22 cellular contexts compared by ENCODE assay signal in genomic region chr19:3116621-3117020, GRCh38. TPM values are rescaled to one million over a fixed set of nuclear protein-coding genes. Genes with fewer than 3 reads are reported as not detected.
DNase-seq lines count a peak whose midpoint lies in the region; ATAC-seq, FAIRE-seq and TF ChIP-seq lines count a peak whose summit lies in the region.
"Had no signal": no experiment of that assay in that cellular context is flagged by ENCODE, and none has a peak within 500 bp of the region (broad histone marks: within the 10 kb centered on the region; RNA-seq: fewer than 3 reads in every experiment).

No MANE protein-coding gene starts in this region.

- FAIRE-seq in kidney (lab: Jason Lieb, UNC), result no peak

- no peaks in the 10 kb centered on the region for H3K4me1 ChIP-seq in right cardiac atrium (ENCODE audit: control insufficient read depth, insufficient read depth, low read length)
- H3K4me1 ChIP-seq in left ventricle myocardium inferior, result peaks cover 32% of the 10 kb centered on the region
- H3K4me1 ChIP-seq in Panc1 (ENCODE audit: control insufficient read depth, insufficient read depth, low read length), result peaks cover 3% of the 10 kb centered on the region; the same call in 1 of the 2 replicates
- no peaks in the 10 kb centered on the region for H3K4me1 ChIP-seq in kidney (ENCODE audit: control insufficient read depth in 1 of 2, insufficient read depth in 1 of 2, low read depth in 1 of 2, low read length in 2 of 2)
- H3K4me1 ChIP-seq in ascending aorta, result no peaks in the 10 kb centered on the region

- TF ChIP-seq CTCF in left ventricle myocardium inferior (IDR thresholded peaks at IDR 0.05; ENCODE audit: borderline replicate concordance), result no peak
- TF ChIP-seq CTCF in Panc1 (IDR thresholded peaks at IDR 0.05), result no peak
- TF ChIP-seq CTCF in kidney (IDR thresholded peaks at IDR 0.05; ENCODE audit: borderline replicate concordance, extremely low read depth, insufficient read depth), result no peak
- TF ChIP-seq CTCF in ascending aorta (IDR thresholded peaks at IDR 0.05), result no peak

- intact Hi-C loops in right cardiac atrium (cut with DNase I) (no loop called here), left ventricle myocardium inferior (cut with micrococcal nuclease) (no loop called here), Panc1 (cut with micrococcal nuclease; ENCODE audit: unreplicated experiment) (no loop called here), kidney (cut with DNase I) (no loop called here), ascending aorta (cut with DNase I) (no loop called here)

- no TSS peak for BruUV-seq in Panc1 (replicated peaks; lab: Mats Ljungman, UMichigan)

- POLR2A ChIA-PET in Panc1 (lab: Charles Lee), result no interaction called here

- peak in 2 of 3 donors; percentile 39 to 52 for DNase-seq in right cardiac atrium
- DNase-seq in left ventricle myocardium inferior, result no peak
- no peak for DNase-seq in Panc1 (ENCODE audit: low read depth, low spot score)
- peak; percentile 65 for DNase-seq in kidney
- DNase-seq in ascending aorta (ENCODE audit: low spot score in 2 of 2), result no peak
- DNase-seq in amniotic stem cell (lab: John Stamatoyannopoulos, UW), result no peak
- DNase-seq: CD4-positive, alpha-beta memory T cell; DMS153; GDM1; KBM-7; NCI-H1092; NCI-H1436; NCI-H187 treated with DMSO at 0.1 percent for 48 hours; NCI-H2107; NCI-H446 treated with DMSO at 0.1 percent for 48 hours; NCI-H526 treated with DMSO at 0.1 percent for 48 hours; OCI-M1; SHP77 treated with DMSO at 0.1 percent for 48 hours had no signal

- H3K9ac ChIP-seq in kidney (ENCODE audit: low read length in 2 of 2), result no peak overlapping the region

- no peaks in the 10 kb centered on the region for H3K9me3 ChIP-seq in right cardiac atrium (ENCODE audit: control insufficient read depth, low read length)
- H3K9me3 ChIP-seq in left ventricle myocardium inferior (replicated peaks), result no peaks in the 10 kb centered on the region
- no peaks in the 10 kb centered on the region for H3K9me3 ChIP-seq in Panc1 (ENCODE audit: control insufficient read depth, insufficient read depth, low read depth, low read length)
- H3K9me3 ChIP-seq in kidney (ENCODE audit: control insufficient read depth in 1 of 2, low read length in 2 of 2), result no peaks in the 10 kb centered on the region
- H3K9me3 ChIP-seq in ascending aorta, result no peaks in the 10 kb centered on the region

- H3K27ac ChIP-seq in right cardiac atrium (ENCODE audit: low read length) (no peak overlapping the region), left ventricle myocardium inferior (replicated peaks) (no peak overlapping the region), Panc1 (ENCODE audit: low read length) (no peak overlapping the region), kidney (ENCODE audit: low read depth in 2 of 2, low read length in 2 of 2) (no peak overlapping the region), ascending aorta (no peak overlapping the region)
- H3K27ac ChIP-seq: SK-N-MC had no signal

- ATAC-seq in right cardiac atrium, result no peak
- peak; percentile 6; the same call in 1 of the 2 replicates for ATAC-seq in Panc1
- ATAC-seq in HG03460 (IDR thresholded peaks at IDR 0.05; ENCODE audit: unreplicated experiment), result no peak

- no peaks in the 10 kb centered on the region for H3K27me3 ChIP-seq in right cardiac atrium (ENCODE audit: control insufficient read depth, insufficient read depth)
- no peaks in the 10 kb centered on the region for H3K27me3 ChIP-seq in left ventricle myocardium inferior (ENCODE audit: low read depth)
- no peaks in the 10 kb centered on the region for H3K27me3 ChIP-seq in Panc1 (ENCODE audit: control insufficient read depth, insufficient read depth, low read length)
- H3K27me3 ChIP-seq in ascending aorta, result no peaks in the 10 kb centered on the region

- in situ Hi-C loops in Panc1 (cut with HindIII; ENCODE audit: low pct_unique_long_range_greater_than_20kb, low sequenced_read_pairs), result no loop called here

- H3K4me3 ChIP-seq in right cardiac atrium (ENCODE audit: low read length), result no peak overlapping the region
- H3K4me3 ChIP-seq in left ventricle myocardium inferior, result no peak overlapping the region
- H3K4me3 ChIP-seq in Panc1 (ENCODE audit: low read depth in 2 of 2, low read length in 2 of 2), result no peak overlapping the region
- no peak overlapping the region for H3K4me3 ChIP-seq in kidney (ENCODE audit: low read length in 2 of 2)
- no peak overlapping the region for H3K4me3 ChIP-seq in ascending aorta
- H3K4me3 ChIP-seq: SK-N-MC had no signal

- 77% methylated on average over 21 of the region's 21 CpGs for WGBS in right cardiac atrium

- H3K36me3 ChIP-seq in left ventricle myocardium inferior, result peaks cover 82% of the 10 kb centered on the region
- H3K36me3 ChIP-seq in Panc1 (ENCODE audit: control insufficient read depth, insufficient read depth, low read length), result no peaks in the 10 kb centered on the region
- H3K36me3 ChIP-seq in kidney (ENCODE audit: control insufficient read depth in 1 of 2, insufficient read depth in 2 of 2, low read length in 2 of 2), result peaks cover 0 to 18% of the 10 kb centered on the region in 2 donors
- H3K36me3 ChIP-seq in ascending aorta, result peaks cover 61 to 64% of the 10 kb centered on the region in 2 donors

- CTCF ChIA-PET in Panc1 (lab: Charles Lee), result no interaction called here

RNA-seq across cellular contexts. Expression of gene GNA15, which starts 19.2 kb away (rescaled TPM):
- total RNA-seq in right cardiac atrium, result 1 to 10 TPM; 1.8 to 2.5 (median 2.1) TPM
- 1.00 TPM for polyA plus RNA-seq in right cardiac atrium
- total RNA-seq in left ventricle myocardium inferior, result 1.2 TPM
- total RNA-seq in Panc1 (2021; ENCODE audit: unreplicated experiment), result 6.2 TPM
- 8.4 TPM for polyA plus RNA-seq in Panc1 (2012; ENCODE audit: insufficient read length)
- total RNA-seq in kidney, result 8.7 TPM
- 1.7 TPM for polyA plus RNA-seq in kidney (ENCODE audit: insufficient read depth, low read depth, low replicate concordance)
- 7.1 TPM for total RNA-seq in ascending aorta
- total RNA-seq: Daoy, H7 had no signal

RNA-seq across cellular contexts. Expression of gene GNA11, which starts 22.5 kb away (rescaled TPM):
- total RNA-seq in right cardiac atrium, result 10 to 100 TPM; 63.3 to 71.6 (median 69.7) TPM
- 69.8 TPM for polyA plus RNA-seq in right cardiac atrium
- 58.1 TPM for total RNA-seq in left ventricle myocardium inferior
- total RNA-seq in Panc1 (2021; ENCODE audit: unreplicated experiment), result 64.6 TPM
- 120 TPM for polyA plus RNA-seq in Panc1 (2012; ENCODE audit: insufficient read length)
- 69.4 TPM for total RNA-seq in kidney
- polyA plus RNA-seq in kidney (ENCODE audit: insufficient read depth, low read depth, low replicate concordance), result 43.9 TPM
- 178 TPM for total RNA-seq in ascending aorta

RNA-seq across cellular contexts. Expression of gene TLE5, which starts 54.3 kb away (rescaled TPM):
- total RNA-seq in right cardiac atrium (1,000 to 10,000 TPM in 2 of 4 donors, 100 to 1,000 TPM in 2; 784 to 1,020 (median 971) TPM), left ventricle myocardium inferior (799 TPM), Panc1 (2021; ENCODE audit: unreplicated experiment) (287 TPM), kidney (526 TPM), ascending aorta (559 TPM)
- polyA plus RNA-seq in right cardiac atrium (1,565 TPM), kidney (ENCODE audit: insufficient read depth, low read depth, low replicate concordance) (580 TPM)
- polyA plus RNA-seq in Panc1 (2012; ENCODE audit: insufficient read length), result 828 TPM

Comparison
In these comparisons a context has a peak if more than half of its experiments do, and no peak if none do; other contexts are left out.
1. DNase-seq: peak in right cardiac atrium (2 of 3) and kidney (single experiment); none in left ventricle myocardium inferior (single experiment), Panc1 (single experiment), ascending aorta (0 of 2) and amniotic stem cell (single experiment).